ENCODE assay signal across 26 cellular contexts in genomic region chr21:37958493-37958892, GRCh38. TPM values are rescaled to one million over a fixed set of nuclear protein-coding genes. Genes with fewer than 3 reads are reported as not detected.
A peak's percentile ranks its signal among the peaks of the same experiment; 100 is the strongest.
DNase-seq lines count a peak whose midpoint lies in the region; ATAC-seq and TF ChIP-seq lines count a peak whose summit lies in the region.
"Had no signal": no experiment of that assay in that cellular context is flagged by ENCODE, and none has a peak within 500 bp of the region (broad histone marks: within the 10 kb centered on the region; RNA-seq: fewer than 3 reads in every experiment).

No MANE protein-coding gene starts in this region.

- no peak for ATAC-seq in GM23338
- ATAC-seq: GM12878 had no signal

- POLR2A ChIA-PET in HEK293 (lab: Yijun Ruan, JAX), result no interaction called here

- no peaks in the 10 kb centered on the region for H3K27me3 Mint-ChIP-seq in GM23338 (ENCODE audit: insufficient read depth, low read depth, poor library complexity)

- no peaks in the 10 kb centered on the region for H3K9me3 Mint-ChIP-seq in GM23338

- H3F3A ChIP-seq in GM23338 (replicated peaks; ENCODE audit: low read depth), result no peaks in the 10 kb centered on the region

- no peaks in the 10 kb centered on the region for H4K20me1 ChIP-seq in GM23338 (replicated peaks; ENCODE audit: insufficient read depth)
- H4K20me1 ChIP-seq: BLaER1 had no signal

- TF ChIP-seq CTCF in GM23338 (conservative IDR thresholded peaks at IDR 0.05; ENCODE audit: low read depth in 2 of 2), result no peak
- TF ChIP-seq CTCF in HEK293 (tag by site-specific recombination; IDR thresholded peaks at IDR 0.05), result no peak

- H3K27ac ChIP-seq in GM23338 (ENCODE audit: low read depth) (no peak overlapping the region), HEK293 (ENCODE audit: extremely low read depth, low read depth, low read length) (no peak overlapping the region)
- H3K27ac ChIP-seq: BLaER1 had no signal

- CTCF ChIA-PET in HEK293 (lab: Yijun Ruan, JAX), result no interaction called here

- no peak overlapping the region for H3K27ac Mint-ChIP-seq in GM23338
- H3K27ac Mint-ChIP-seq: CD4-positive, alpha-beta memory T cell; CD4-positive, CD25-positive, alpha-beta regulatory T cell; CD8-positive, alpha-beta memory T cell had no signal

- no peaks in the 10 kb centered on the region for H3K36me3 Mint-ChIP-seq in GM23338 (ENCODE audit: low read depth)
- H3K36me3 Mint-ChIP-seq: CD14-positive monocyte; CD4-positive, alpha-beta memory T cell; CD4-positive, CD25-positive, alpha-beta regulatory T cell; CD8-positive, alpha-beta memory T cell had no signal

- H3K4me2 ChIP-seq in GM23338, result no peak overlapping the region
- H3K4me2 ChIP-seq: BLaER1 had no signal

- H3K9me3 ChIP-seq in HEK293 (ENCODE audit: control insufficient read depth, insufficient read depth, low read depth, low read length), result no peaks in the 10 kb centered on the region
- H3K9me3 ChIP-seq: BE2C, BLaER1 had no signal

- H3K36me3 ChIP-seq in GM23338 (ENCODE audit: insufficient read depth) (no peaks in the 10 kb centered on the region), HEK293 (ENCODE audit: control insufficient read depth in 2 of 2, insufficient read depth in 1 of 2, low read length in 2 of 2) (no peaks in the 10 kb centered on the region)
- H3K36me3 ChIP-seq: BE2C, BLaER1 had no signal

- H3K4me3 ChIP-seq in GM23338, result no peak overlapping the region
- no peak overlapping the region for H3K4me3 ChIP-seq in HEK293 (ENCODE audit: low read depth, low read length)
- H3K4me3 ChIP-seq: BLaER1, GM12878 had no signal

- H3K4me3 Mint-ChIP-seq in GM23338, result no peak overlapping the region
- H3K4me3 Mint-ChIP-seq: CD14-positive monocyte; CD4-positive, alpha-beta memory T cell; CD4-positive, CD25-positive, alpha-beta regulatory T cell; CD8-positive, alpha-beta memory T cell had no signal

- no peaks in the 10 kb centered on the region for H3K27me3 ChIP-seq in GM23338 (ENCODE audit: insufficient read depth)
- H3K27me3 ChIP-seq: BE2C, BLaER1 had no signal

- H3K79me2 ChIP-seq in GM23338 (replicated peaks; ENCODE audit: insufficient read depth), result no peaks in the 10 kb centered on the region

- H3K4me1 ChIP-seq in GM23338 (ENCODE audit: insufficient read depth) (no peaks in the 10 kb centered on the region), HEK293 (ENCODE audit: control insufficient read depth, insufficient read depth, low read length) (no peaks in the 10 kb centered on the region)
- H3K4me1 ChIP-seq: BE2C, BLaER1 had no signal

- DNase-seq in GM23338 (ENCODE audit: low spot score) (no peak), NCI-H1694 treated with DMSO at 0.1 percent for 48 hours (lab: John Stamatoyannopoulos, UW) (peak; percentile 94), KG1 (lab: John Stamatoyannopoulos, UW) (no peak)
- DNase-seq in activated effector memory CD4-positive, alpha-beta T cell treated with anti-CD3 and anti-CD28 coated beads, Interleukin-2, amount 50 U/mL, for 16 hours, result no peak
- DNase-seq: 8988T; ACHN; BE2C; C1 segment of cervical spinal cord; CD4-positive, alpha-beta memory T cell; CD4-positive, CD25-positive, alpha-beta regulatory T cell; CD8-positive, alpha-beta memory T cell; COR-L47; DMS 273 treated with DMSO at 0.1 percent for 48 hours; DMS153; DMS53; DMS79; DND-41; EL; GDM1 had no signal

- no peaks in the 10 kb centered on the region for H3K4me1 Mint-ChIP-seq in GM23338
- H3K4me1 Mint-ChIP-seq: CD14-positive monocyte; CD4-positive, alpha-beta memory T cell; CD4-positive, CD25-positive, alpha-beta regulatory T cell; CD8-positive, alpha-beta memory T cell had no signal

- no peaks in the 10 kb centered on the region for H3K9me2 ChIP-seq in GM23338 (ENCODE audit: insufficient read depth)

- H2AFZ ChIP-seq in GM23338, result peak overlapping the region; percentile 74; the same call in 1 of the 2 replicates

TF ChIP-seq in GM23338, 12 proteins besides CTCF, POLR2A, EP300 and RAD21 (continues in another document):
- no peak for TF ChIP-seq NANOG (IDR thresholded peaks at IDR 0.05; ENCODE audit: borderline replicate concordance)

TF ChIP-seq in HEK293, 187 proteins besides CTCF, POLR2A, EP300 and RAD21:
- TF ChIP-seq ZNF37A (tag by site-specific recombination; IDR thresholded peaks at IDR 0.05) (no peak), HOXD13 (CRISPR knock-in tag; IDR thresholded peaks at IDR 0.05; ENCODE audit: borderline replicate concordance) (no peak), ZNF701 (tag by site-specific recombination; IDR thresholded peaks at IDR 0.05) (peak; percentile 95), ZSCAN23 (tag by site-specific recombination; IDR thresholded peaks at IDR 0.05) (no peak), ZNF433 (tag by site-specific recombination; IDR thresholded peaks at IDR 0.05; ENCODE audit: low read depth) (no peak)

RNA-seq across cellular contexts. Expression of gene KCNJ6, which starts 42.2 kb away (rescaled TPM):
- 0.27 and 0.52 TPM in 2 replicates for total RNA-seq in GM23338 (2014; rRNA removed; shearing (Covaris generic))
- polyA plus RNA-seq in GM23338 (2016; fragmentation: Nextera tagmentation; extraction: Ambion mirVana), result 0.35 and 0.48 TPM in 2 replicates
- total RNA-seq: A673; CD4-positive, alpha-beta memory T cell; CD4-positive, CD25-positive, alpha-beta regulatory T cell; CD8-positive, alpha-beta memory T cell; Daoy; G401; GM12878 had no signal
- polyA plus RNA-seq: CD14-positive monocyte; CD4-positive, alpha-beta memory T cell; CD4-positive, CD25-positive, alpha-beta regulatory T cell; CD8-positive, alpha-beta memory T cell had no signal
